ENCODE assay signal across 1 cellular context in genomic region chr6:109379706-109380105, GRCh38.
TF ChIP-seq lines count a peak whose summit lies in the region.

No MANE protein-coding gene starts in this region.

TF ChIP-seq in GM12878, 131 proteins besides CTCF, POLR2A, EP300 and RAD21 (continued from another document):
- TF ChIP-seq FOS (IDR thresholded peaks at IDR 0.05; ENCODE audit: borderline replicate concordance, extremely low read depth, insufficient read length) (no peak), YY1 (IDR thresholded peaks at IDR 0.05; ENCODE audit: low read depth, low read length) (no peak), SMARCA5 (IDR thresholded peaks at IDR 0.05) (no peak), SIX5 (IDR thresholded peaks at IDR 0.05; ENCODE audit: low read depth, low read length, severe bottlenecking) (no peak), JUNB (IDR thresholded peaks at IDR 0.05) (no peak), NRF1 (conservative IDR thresholded peaks at IDR 0.05; ENCODE audit: low read depth, low read length) (no peak), FOXK2 (IDR thresholded peaks at IDR 0.05) (no peak), EZH2 (IDR thresholded peaks at IDR 0.05; ENCODE audit: borderline replicate concordance, control insufficient read depth, low read depth, low read length) (no peak), CEBPZ (IDR thresholded peaks at IDR 0.05; ENCODE audit: low read depth, low read length) (no peak)
- TF ChIP-seq, protein P1, sequence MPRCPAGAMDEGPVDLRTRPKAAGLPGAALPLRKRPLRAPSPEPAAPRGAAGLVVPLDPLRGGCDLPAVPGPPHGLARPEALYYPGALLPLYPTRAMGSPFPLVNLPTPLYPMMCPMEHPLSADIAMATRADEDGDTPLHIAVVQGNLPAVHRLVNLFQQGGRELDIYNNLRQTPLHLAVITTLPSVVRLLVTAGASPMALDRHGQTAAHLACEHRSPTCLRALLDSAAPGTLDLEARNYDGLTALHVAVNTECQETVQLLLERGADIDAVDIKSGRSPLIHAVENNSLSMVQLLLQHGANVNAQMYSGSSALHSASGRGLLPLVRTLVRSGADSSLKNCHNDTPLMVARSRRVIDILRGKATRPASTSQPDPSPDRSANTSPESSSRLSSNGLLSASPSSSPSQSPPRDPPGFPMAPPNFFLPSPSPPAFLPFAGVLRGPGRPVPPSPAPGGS (IDR thresholded peaks at IDR 0.05; ENCODE audit: borderline replicate concordance, insufficient read depth, low read depth, low read length, poor library complexity, severe bottlenecking), result no peak
- TF ChIP-seq, protein P2, sequence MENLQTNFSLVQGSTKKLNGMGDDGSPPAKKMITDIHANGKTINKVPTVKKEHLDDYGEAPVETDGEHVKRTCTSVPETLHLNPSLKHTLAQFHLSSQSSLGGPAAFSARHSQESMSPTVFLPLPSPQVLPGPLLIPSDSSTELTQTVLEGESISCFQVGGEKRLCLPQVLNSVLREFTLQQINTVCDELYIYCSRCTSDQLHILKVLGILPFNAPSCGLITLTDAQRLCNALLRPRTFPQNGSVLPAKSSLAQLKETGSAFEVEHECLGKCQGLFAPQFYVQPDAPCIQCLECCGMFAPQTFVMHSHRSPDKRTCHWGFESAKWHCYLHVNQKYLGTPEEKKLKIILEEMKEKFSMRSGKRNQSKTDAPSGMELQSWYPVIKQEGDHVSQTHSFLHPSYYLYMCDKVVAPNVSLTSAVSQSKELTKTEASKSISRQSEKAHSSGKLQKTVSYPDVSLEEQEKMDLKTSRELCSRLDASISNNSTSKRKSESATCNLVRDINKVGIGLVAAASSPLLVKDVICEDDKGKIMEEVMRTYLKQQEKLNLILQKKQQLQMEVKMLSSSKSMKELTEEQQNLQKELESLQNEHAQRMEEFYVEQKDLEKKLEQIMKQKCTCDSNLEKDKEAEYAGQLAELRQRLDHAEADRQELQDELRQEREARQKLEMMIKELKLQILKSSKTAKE (IDR thresholded peaks at IDR 0.05; ENCODE audit: low read depth, poor library complexity, severe bottlenecking), result no peak
